ENCODE assay signal across 9 cellular contexts in genomic region chr5:143495823-143496275, GRCh38.
DNase-seq lines count a peak whose midpoint lies in the region; ATAC-seq and TF ChIP-seq lines count a peak whose summit lies in the region.
"Had no signal": no experiment of that assay in that cellular context is flagged by ENCODE, and none has a peak within 500 bp of the region (broad histone marks: within the 10 kb centered on the region; RNA-seq: fewer than 3 reads in every experiment).

No MANE protein-coding gene starts in this region.

- no peak overlapping the region for H3K9ac ChIP-seq in endodermal cell (ENCODE audit: extremely low read depth, low read length, poor library complexity, severe bottlenecking)

- peaks cover 4 to 9% of the 10 kb centered on the region in 2 donors for H3K4me1 ChIP-seq in lung (ENCODE audit: control insufficient read depth in 2 of 2, insufficient read depth in 2 of 2, low read length in 2 of 2)
- H3K4me1 ChIP-seq in endodermal cell (ENCODE audit: control insufficient read depth, insufficient read depth, low read length): no peaks in the 10 kb centered on the region
- H3K4me1 ChIP-seq in CD4-positive, alpha-beta memory T cell (ENCODE audit: insufficient read depth, low read length): no peaks in the 10 kb centered on the region

- H3K27ac ChIP-seq in lung (ENCODE audit: low read depth in 1 of 2, low read length in 1 of 2) (peak overlapping the region in 1 of 2 donors; percentile 34), endodermal cell (ENCODE audit: low read depth, low read length) (no peak overlapping the region)
- no peak overlapping the region for H3K27ac ChIP-seq in CD4-positive, alpha-beta memory T cell (ENCODE audit: low read depth, low read length)

- intact Hi-C loops in activated T-helper 1 cell treated with anti-CD3 and anti-CD28 coated beads, Interleukin-12 subunit alpha, Interleukin-12 subunit beta, Interleukin-2, Interleukin-4 antibody, amounts not matched to agents 30 ng/mL and 10 ng/mL and 1 ng/mL, durations not matched to agents 14 hours and 24 hours and 36 hours (cut with micrococcal nuclease): no loop called here
- intact Hi-C loops in CD4-positive, alpha-beta memory T cell (cut with micrococcal nuclease): no loop called here

- H3K4me3 Mint-ChIP-seq in endodermal cell: no peak overlapping the region
- no peak overlapping the region for H3K4me3 Mint-ChIP-seq in activated T-helper 1 cell treated with anti-CD3 and anti-CD28 coated beads, Interleukin-12 subunit alpha, Interleukin-12 subunit beta, Interleukin-2, Interleukin-4 antibody, amounts not matched to agents 30 ng/mL and 10 ng/mL and 1 ng/mL, durations not matched to agents 14 hours and 24 hours and 36 hours
- no peak overlapping the region for H3K4me3 Mint-ChIP-seq in CD4-positive, alpha-beta memory T cell
- H3K4me3 Mint-ChIP-seq: activated CD4-positive, alpha-beta memory T cell treated with anti-CD3 and anti-CD28 coated beads, Interleukin-2, amount 10 ng/mL, durations not matched to agents 7 days and 5 days had no signal

- no peaks in the 10 kb centered on the region for H3K9me3 Mint-ChIP-seq in endodermal cell
- peaks cover 4% of the 10 kb centered on the region for H3K9me3 Mint-ChIP-seq in activated T-helper 1 cell treated with anti-CD3 and anti-CD28 coated beads, Interleukin-12 subunit alpha, Interleukin-12 subunit beta, Interleukin-2, Interleukin-4 antibody, amounts not matched to agents 30 ng/mL and 10 ng/mL and 1 ng/mL, durations not matched to agents 14 hours and 24 hours and 36 hours
- H3K9me3 Mint-ChIP-seq in CD4-positive, alpha-beta memory T cell: no peaks in the 10 kb centered on the region
- H3K9me3 Mint-ChIP-seq: activated CD4-positive, alpha-beta memory T cell treated with anti-CD3 and anti-CD28 coated beads, Interleukin-2, amount 10 ng/mL, durations not matched to agents 7 days and 5 days had no signal

- no peak overlapping the region for H3K4me3 ChIP-seq in lung
- H3K4me3 ChIP-seq in endodermal cell (ENCODE audit: low read length): no peak overlapping the region
- no peak overlapping the region for H3K4me3 ChIP-seq in CD4-positive, alpha-beta memory T cell (ENCODE audit: low read length in 2 of 2)

- POLR2A ChIA-PET in CD4-positive, alpha-beta memory T cell (lab: Charles Lee; ENCODE audit: partially characterized antibody): no interaction called here

- DNase-seq in AML-193 (lab: John Stamatoyannopoulos, UW) (peak; percentile 50 to 58), NCI-H1092 treated with DMSO at 0.1 percent for 48 hours (lab: John Stamatoyannopoulos, UW) (peak; percentile 73), cerebellar cortex (ENCODE audit: low spot score) (peak; percentile 93), lung (ENCODE audit: low spot score) (no peak), endodermal cell (no peak), NCI-H187 treated with DMSO at 0.1 percent for 48 hours (lab: John Stamatoyannopoulos, UW) (no peak)
- no peak for DNase-seq in activated T-helper 1 cell treated with anti-CD3 and anti-CD28 coated beads, Interleukin-12 subunit alpha, Interleukin-12 subunit beta, Interleukin-2, Interleukin-4 antibody, amounts not matched to agents 30 ng/mL and 10 ng/mL and 1 ng/mL, durations not matched to agents 14 hours and 24 hours and 36 hours (ENCODE audit: low spot score)
- DNase-seq in CD4-positive, alpha-beta memory T cell: no peak
- DNase-seq: activated CD4-positive, alpha-beta memory T cell treated with anti-CD3 and anti-CD28 coated beads, Interleukin-2, amount 10 ng/mL, durations not matched to agents 7 days and 5 days had no signal

- peak; percentile 38 for ATAC-seq in lung (ENCODE audit: insufficient read depth, low FRiP score)

- H3K36me3 ChIP-seq in lung (ENCODE audit: control insufficient read depth in 2 of 2, insufficient read depth in 2 of 2, low read length in 2 of 2) (no peaks in the 10 kb centered on the region), endodermal cell (ENCODE audit: control insufficient read depth, insufficient read depth, low read length) (no peaks in the 10 kb centered on the region)
- H3K36me3 ChIP-seq in CD4-positive, alpha-beta memory T cell (ENCODE audit: insufficient read depth, low read length): no peaks in the 10 kb centered on the region

- H3K27me3 ChIP-seq in lung (ENCODE audit: control insufficient read depth, insufficient read depth) (no peaks in the 10 kb centered on the region), endodermal cell (ENCODE audit: control insufficient read depth, insufficient read depth, low read length, poor library complexity, severe bottlenecking) (no peaks in the 10 kb centered on the region)
- no peaks in the 10 kb centered on the region for H3K27me3 ChIP-seq in CD4-positive, alpha-beta memory T cell (ENCODE audit: insufficient read depth, low read length)

- no peak overlapping the region for H3K27ac Mint-ChIP-seq in endodermal cell
- H3K27ac Mint-ChIP-seq in activated T-helper 1 cell treated with anti-CD3 and anti-CD28 coated beads, Interleukin-12 subunit alpha, Interleukin-12 subunit beta, Interleukin-2, Interleukin-4 antibody, amounts not matched to agents 30 ng/mL and 10 ng/mL and 1 ng/mL, durations not matched to agents 14 hours and 24 hours and 36 hours: no peak overlapping the region
- no peak overlapping the region for H3K27ac Mint-ChIP-seq in CD4-positive, alpha-beta memory T cell
- H3K27ac Mint-ChIP-seq: activated CD4-positive, alpha-beta memory T cell treated with anti-CD3 and anti-CD28 coated beads, Interleukin-2, amount 10 ng/mL, durations not matched to agents 7 days and 5 days had no signal

- no peaks in the 10 kb centered on the region for H3K27me3 Mint-ChIP-seq in endodermal cell (ENCODE audit: insufficient read depth)
- peaks cover 2% of the 10 kb centered on the region for H3K27me3 Mint-ChIP-seq in activated T-helper 1 cell treated with anti-CD3 and anti-CD28 coated beads, Interleukin-12 subunit alpha, Interleukin-12 subunit beta, Interleukin-2, Interleukin-4 antibody, amounts not matched to agents 30 ng/mL and 10 ng/mL and 1 ng/mL, durations not matched to agents 14 hours and 24 hours and 36 hours (ENCODE audit: insufficient read depth)
- H3K27me3 Mint-ChIP-seq in CD4-positive, alpha-beta memory T cell: no peaks in the 10 kb centered on the region
- H3K27me3 Mint-ChIP-seq: activated CD4-positive, alpha-beta memory T cell treated with anti-CD3 and anti-CD28 coated beads, Interleukin-2, amount 10 ng/mL, durations not matched to agents 7 days and 5 days had no signal

- H3K4me1 Mint-ChIP-seq in endodermal cell: no peaks in the 10 kb centered on the region
- H3K4me1 Mint-ChIP-seq in activated T-helper 1 cell treated with anti-CD3 and anti-CD28 coated beads, Interleukin-12 subunit alpha, Interleukin-12 subunit beta, Interleukin-2, Interleukin-4 antibody, amounts not matched to agents 30 ng/mL and 10 ng/mL and 1 ng/mL, durations not matched to agents 14 hours and 24 hours and 36 hours (ENCODE audit: low read depth): no peaks in the 10 kb centered on the region
- no peaks in the 10 kb centered on the region for H3K4me1 Mint-ChIP-seq in CD4-positive, alpha-beta memory T cell
- H3K4me1 Mint-ChIP-seq: activated CD4-positive, alpha-beta memory T cell treated with anti-CD3 and anti-CD28 coated beads, Interleukin-2, amount 10 ng/mL, durations not matched to agents 7 days and 5 days had no signal

- H3K36me3 Mint-ChIP-seq in endodermal cell (ENCODE audit: low read depth): no peaks in the 10 kb centered on the region
- no peaks in the 10 kb centered on the region for H3K36me3 Mint-ChIP-seq in activated T-helper 1 cell treated with anti-CD3 and anti-CD28 coated beads, Interleukin-12 subunit alpha, Interleukin-12 subunit beta, Interleukin-2, Interleukin-4 antibody, amounts not matched to agents 30 ng/mL and 10 ng/mL and 1 ng/mL, durations not matched to agents 14 hours and 24 hours and 36 hours (ENCODE audit: low read depth)
- no peaks in the 10 kb centered on the region for H3K36me3 Mint-ChIP-seq in CD4-positive, alpha-beta memory T cell

- TF ChIP-seq CTCF in lung (IDR thresholded peaks at IDR 0.05; ENCODE audit: control extremely low read depth, extremely low read depth) (no peak), endodermal cell (conservative IDR thresholded peaks at IDR 0.05) (no peak)

- WGBS in lung, 2 donors: 10 to 21% methylated on average over 2 of the region's 2 CpGs
- 81% methylated on average over 2 of the region's 2 CpGs; no CpG with 5 or more reads in 1 of the 2 experiments for WGBS in endodermal cell (ENCODE audit: insufficient coverage in 1 of 2, insufficient read length in 1 of 2), 2 experiments

- H3K9me3 ChIP-seq in lung (ENCODE audit: control insufficient read depth in 2 of 2, insufficient read depth in 1 of 2, low read length in 1 of 2) (no peaks in the 10 kb centered on the region), endodermal cell (ENCODE audit: control insufficient read depth, low read length) (no peaks in the 10 kb centered on the region)
- H3K9me3 ChIP-seq in CD4-positive, alpha-beta memory T cell (ENCODE audit: control insufficient read depth in 1 of 2, low read length in 2 of 2): no peaks in the 10 kb centered on the region

- CTCF ChIA-PET in CD4-positive, alpha-beta memory T cell (lab: Charles Lee; ENCODE audit: partially characterized antibody): no interaction called here

Comparison
In these comparisons a context has a peak if more than half of its experiments do, and no peak if none do; other contexts are left out.
1. DNase-seq: peak in AML-193 (2 of 2), NCI-H1092 treated with DMSO at 0.1 percent for 48 hours (single experiment) and cerebellar cortex (single experiment); none in lung (single experiment), endodermal cell (single experiment), activated T-helper 1 cell treated with anti-CD3 and anti-CD28 coated beads, Interleukin-12 subunit alpha, Interleukin-12 subunit beta, Interleukin-2, Interleukin-4 antibody, amounts not matched to agents 30 ng/mL and 10 ng/mL and 1 ng/mL, durations not matched to agents 14 hours and 24 hours and 36 hours (single experiment), CD4-positive, alpha-beta memory T cell (0 of 5) and NCI-H187 treated with DMSO at 0.1 percent for 48 hours (single experiment).